8 cellular contexts compared by ENCODE assay signal in genomic region chr17:42329025-42329976, GRCh38. TPM values are rescaled to one million over a fixed set of nuclear protein-coding genes. Genes with fewer than 3 reads are reported as not detected.
DNase-seq lines count a peak whose midpoint lies in the region; ATAC-seq and TF ChIP-seq lines count a peak whose summit lies in the region.

No MANE protein-coding gene starts in this region.

- TF ChIP-seq CTCF in HEK293 (tag by site-specific recombination; IDR thresholded peaks at IDR 0.05) (no peak), WTC11 (IDR thresholded peaks at IDR 0.05) (no peak)

- POLR2A ChIA-PET in HEK293 (lab: Yijun Ruan, JAX): no interaction called here
- POLR2A ChIA-PET in WTC11 (lab: Charles Lee): interaction anchor here (0.6 to 1.8 kb wide), 10 partner anchors 17 to 94 kb away, joined by 3 to 13 read pairs (median 3); partner anchors contain the start of genes CAVIN1 and STAT3
- POLR2A ChIA-PET in T-cell (lab: Charles Lee): no interaction called here

- no peak overlapping the region for H3K27ac ChIP-seq in HEK293 (ENCODE audit: extremely low read depth, low read depth, low read length)

- peak overlapping the region; percentile 37 for H3K4me2 ChIP-seq in skeletal muscle satellite cell (ENCODE audit: low read length)

- H3K9me3 ChIP-seq in HEK293 (ENCODE audit: control insufficient read depth, insufficient read depth, low read depth, low read length) (no peaks in the 10 kb centered on the region), skeletal muscle satellite cell (replicated peaks; ENCODE audit: low read length) (no peaks in the 10 kb centered on the region)

- no peaks in the 10 kb centered on the region for H3K27me3 ChIP-seq in skeletal muscle satellite cell (ENCODE audit: control insufficient read depth, insufficient read depth, low read length)

- H3K4me1 Mint-ChIP-seq in WTC11 (peaks cover 30% of the 10 kb centered on the region), T-cell (peaks cover 0 to 3% (median 2%) of the 10 kb centered on the region in 3 donors)

- peaks cover 56% of the 10 kb centered on the region for H3K36me3 Mint-ChIP-seq in WTC11
- H3K36me3 Mint-ChIP-seq in T-cell: peaks cover 45% of the 10 kb centered on the region

- no peaks in the 10 kb centered on the region; the same call in 1 of the 2 replicates for H3K27me3 Mint-ChIP-seq in WTC11 (ENCODE audit: low read depth)
- H3K27me3 Mint-ChIP-seq in T-cell: no peaks in the 10 kb centered on the region

- ATAC-seq in WTC11: peak; percentile 99
- peak; percentile 29 for ATAC-seq in left ventricle myocardium superior
- no peak for ATAC-seq in HG02970 (IDR thresholded peaks at IDR 0.05; ENCODE audit: low FRiP score, unreplicated experiment)
- ATAC-seq in T-cell (replicated peaks in 1 of 4): no peak

- H3K27ac Mint-ChIP-seq in WTC11 (peak overlapping the region; percentile 97), T-cell (no peak overlapping the region)

- no peaks in the 10 kb centered on the region for H3K4me1 ChIP-seq in HEK293 (ENCODE audit: control insufficient read depth, insufficient read depth, low read length)
- peaks cover 28% of the 10 kb centered on the region for H3K4me1 ChIP-seq in skeletal muscle satellite cell (ENCODE audit: control insufficient read depth, insufficient read depth, low read length)

- H3K4me3 ChIP-seq in HEK293 (ENCODE audit: low read depth, low read length) (no peak overlapping the region), skeletal muscle satellite cell (ENCODE audit: low read length) (no peak overlapping the region)

- intact Hi-C loops in left ventricle myocardium superior (cut with micrococcal nuclease): loop anchor here (10.0 kb wide), 3 partner anchors 76 to 186 kb away; no protein-coding TSS in a partner anchor

- H3K9ac ChIP-seq in skeletal muscle satellite cell (ENCODE audit: low read depth, low read length): peak overlapping the region; percentile 58

- H3K36me3 ChIP-seq in HEK293 (ENCODE audit: control insufficient read depth in 2 of 2, insufficient read depth in 1 of 2, low read length in 2 of 2) (peaks cover 45 to 68% of the 10 kb centered on the region in 2 experiments), skeletal muscle satellite cell (ENCODE audit: insufficient read depth, low read length) (peaks cover 50% of the 10 kb centered on the region)

- peak overlapping the region; percentile 38 for H3K4me3 Mint-ChIP-seq in WTC11
- H3K4me3 Mint-ChIP-seq in T-cell: no peak overlapping the region

- H3K9me3 Mint-ChIP-seq in WTC11 (no peaks in the 10 kb centered on the region), T-cell (no peaks in the 10 kb centered on the region)

- CTCF ChIA-PET in HEK293 (lab: Yijun Ruan, JAX): interaction anchor here (1.0 to 22.0 kb wide), 3 partner anchors 74 to 249 kb away, joined by 3 to 378 read pairs (median 6); no protein-coding TSS in a partner anchor
- CTCF ChIA-PET in WTC11 (lab: Charles Lee): interaction anchor here (0.6 to 2.9 kb wide), 24 partner anchors 12 to 207 kb away, joined by 3 to 28 read pairs (median 5); partner anchors contain the start of genes GHDC, NAGLU and STAT3
- CTCF ChIA-PET in T-cell (lab: Charles Lee): no interaction called here

- DNase-seq in WTC11 (ENCODE audit: low spot score) (peak; percentile 76), left ventricle myocardium superior (no peak), NCI-H1105 (lab: John Stamatoyannopoulos, UW) (no peak), CD1c-positive myeloid dendritic cell (ENCODE audit: extremely low spot score) (no peak), T-cell (no peak)

TF ChIP-seq in HEK293, 187 proteins besides CTCF, POLR2A, EP300 and RAD21:
- peak; percentile 66 for TF ChIP-seq PRDM10 (tag by site-specific recombination; IDR thresholded peaks at IDR 0.05)
- no peak for TF ChIP-seq ZNF544 (tag by site-specific recombination; IDR thresholded peaks at IDR 0.05)
- TF ChIP-seq GLIS1 (tag by site-specific recombination; IDR thresholded peaks at IDR 0.05): 0 out of 2 replicates have a peak, but pooled peaks have one; percentile 13

TF ChIP-seq in WTC11, 78 proteins besides CTCF, POLR2A, EP300 and RAD21:
- TF ChIP-seq CREM (CRISPR knock-in tag; IDR thresholded peaks at IDR 0.05): 0 out of 2 replicates have a peak, but pooled peaks have one; percentile 67
- TF ChIP-seq TEAD1 (CRISPR knock-in tag; IDR thresholded peaks at IDR 0.05): peak; percentile 78; the same call in 1 of the 2 replicates
- TF ChIP-seq ETV6 (CRISPR knock-in tag; IDR thresholded peaks at IDR 0.05): 0 out of 2 replicates have a peak, but pooled peaks have one; percentile 36
- TF ChIP-seq ESRRA (CRISPR knock-in tag; IDR thresholded peaks at IDR 0.05; ENCODE audit: borderline replicate concordance): no peak

RNA-seq across cellular contexts. Expression of gene STAT5A, which starts 41.0 kb away (rescaled TPM):
- 6.6 to 10.9 TPM (median 9.7 TPM) in 3 replicates for total RNA-seq in WTC11 (2021)
- 13.8 TPM for total RNA-seq in left ventricle myocardium superior
- 4.6 and 4.8 TPM in 2 replicates for total RNA-seq in skeletal muscle satellite cell (2012; rRNA removed)
- 100 to 1,000 TPM; 141 to 160 (median 147) TPM for total RNA-seq in T-cell

RNA-seq across cellular contexts. Expression of gene STAT5B, which starts 53.1 kb away (rescaled TPM):
- total RNA-seq in WTC11 (2021) (36.4 to 42.2 TPM (median 37.9 TPM) in 3 replicates), left ventricle myocardium superior (33.4 TPM), T-cell (100 to 1,000 TPM; 178 to 205 (median 186) TPM)
- 15.2 and 19.0 TPM in 2 replicates for total RNA-seq in skeletal muscle satellite cell (2012; rRNA removed)

RNA-seq across cellular contexts. Expression of gene STAT3, which starts 58.9 kb away (rescaled TPM):
- total RNA-seq in WTC11 (2021) (74.4 to 98.0 TPM (median 74.9 TPM) in 3 replicates), left ventricle myocardium superior (146 TPM), T-cell (100 to 1,000 TPM; 113 to 242 (median 129) TPM)
- 67.7 and 76.2 TPM in 2 replicates for total RNA-seq in skeletal muscle satellite cell (2012; rRNA removed)

Comparison
In these comparisons a context has a peak if more than half of its experiments do, and no peak if none do; other contexts are left out.
1. ATAC-seq: peak in WTC11 (single experiment) and left ventricle myocardium superior (single experiment); none in HG02970 (single experiment) and T-cell (0 of 4).
2. CTCF ChIA-PET loops: an anchor here in HEK293 (1.0 to 22.0 kb wide) and WTC11 (0.6 to 2.9 kb wide); none called in T-cell.